ENCODE assay signal across 1 cellular context in genomic region chr13:67033170-67033569, GRCh38.
TF ChIP-seq lines count a peak whose summit lies in the region.

No MANE protein-coding gene starts in this region.

TF ChIP-seq in GM12878, 131 proteins besides CTCF, POLR2A, EP300 and RAD21 (continued from another document):
- TF ChIP-seq RELA (IDR thresholded peaks at IDR 0.05; ENCODE audit: borderline replicate concordance, partially characterized antibody) (no peak), CBX3 (IDR thresholded peaks at IDR 0.05; ENCODE audit: borderline replicate concordance, low read depth) (no peak), ELK1 (IDR thresholded peaks at IDR 0.05; ENCODE audit: low read depth, low read length) (no peak), GABPA (IDR thresholded peaks at IDR 0.05; ENCODE audit: low read depth) (no peak), SUZ12 (IDR thresholded peaks at IDR 0.05; ENCODE audit: unreplicated experiment) (no peak), MXI1 (IDR thresholded peaks at IDR 0.05; ENCODE audit: low read depth, low read length) (no peak), STAT1 (conservative IDR thresholded peaks at IDR 0.05) (no peak), TCF7 (IDR thresholded peaks at IDR 0.05; ENCODE audit: borderline replicate concordance) (no peak), ZNF207 (IDR thresholded peaks at IDR 0.05; ENCODE audit: borderline replicate concordance) (no peak), DPF2 (IDR thresholded peaks at IDR 0.05) (no peak), BCL11A (IDR thresholded peaks at IDR 0.05; ENCODE audit: low read depth, low read length) (no peak), RBBP5 (conservative IDR thresholded peaks at IDR 0.05) (no peak)
- TF ChIP-seq, protein P1, sequence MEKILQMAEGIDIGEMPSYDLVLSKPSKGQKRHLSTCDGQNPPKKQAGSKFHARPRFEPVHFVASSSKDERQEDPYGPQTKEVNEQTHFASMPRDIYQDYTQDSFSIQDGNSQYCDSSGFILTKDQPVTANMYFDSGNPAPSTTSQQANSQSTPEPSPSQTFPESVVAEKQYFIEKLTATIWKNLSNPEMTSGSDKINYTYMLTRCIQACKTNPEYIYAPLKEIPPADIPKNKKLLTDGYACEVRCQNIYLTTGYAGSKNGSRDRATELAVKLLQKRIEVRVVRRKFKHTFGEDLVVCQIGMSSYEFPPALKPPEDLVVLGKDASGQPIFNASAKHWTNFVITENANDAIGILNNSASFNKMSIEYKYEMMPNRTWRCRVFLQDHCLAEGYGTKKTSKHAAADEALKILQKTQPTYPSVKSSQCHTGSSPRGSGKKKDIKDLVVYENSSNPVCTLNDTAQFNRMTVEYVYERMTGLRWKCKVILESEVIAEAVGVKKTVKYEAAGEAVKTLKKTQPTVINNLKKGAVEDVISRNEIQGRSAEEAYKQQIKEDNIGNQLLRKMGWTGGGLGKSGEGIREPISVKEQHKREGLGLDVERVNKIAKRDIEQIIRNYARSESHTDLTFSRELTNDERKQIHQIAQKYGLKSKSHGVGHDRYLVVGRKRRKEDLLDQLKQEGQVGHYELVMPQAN (conservative IDR thresholded peaks at IDR 0.05), result no peak
